In the genomic region with DNA sequence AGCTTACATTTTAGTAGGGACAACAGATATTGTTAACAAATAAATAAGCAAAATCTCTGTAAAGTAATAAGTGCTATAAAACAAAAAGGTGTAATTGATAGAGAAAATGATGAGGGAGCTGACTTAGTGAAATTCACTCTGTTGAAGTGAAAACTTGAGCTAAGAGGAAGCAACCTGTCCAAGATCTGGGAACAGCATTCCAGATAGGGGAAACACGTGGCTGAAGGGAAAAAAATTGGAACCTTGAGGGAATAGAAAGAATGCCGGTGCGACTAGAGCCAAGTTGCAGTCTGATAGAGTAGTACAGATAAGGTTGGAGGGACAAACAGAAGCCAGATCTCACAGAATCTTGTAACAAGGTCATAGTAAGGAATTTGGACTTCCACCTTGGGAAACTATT, we compare ENCODE assay signal across 8 cellular contexts. TPM values are rescaled to one million over a fixed set of nuclear protein-coding genes. Genes with fewer than 3 reads are reported as not detected.
DNase-seq lines count a peak whose midpoint lies in the region; ATAC-seq, FAIRE-seq and TF ChIP-seq lines count a peak whose summit lies in the region.

No MANE protein-coding gene starts in this region.

- H3K27ac ChIP-seq in iPS-20b (ENCODE audit: low read length): no peak overlapping the region
- peak overlapping the region in 4 of 5 donors; percentile 86 to 92 (median 90) for H3K27ac ChIP-seq in stomach

- no peaks in the 10 kb centered on the region for H3K9me3 Mint-ChIP-seq in activated CD8-positive, alpha-beta T cell treated with anti-CD3 and anti-CD28 coated beads for 36 hours

- DNase-seq in NCI-H1105 treated with DMSO at 0.1 percent for 48 hours (lab: John Stamatoyannopoulos, UW) (peak; percentile 5), NCI-H1105 (lab: John Stamatoyannopoulos, UW) (no peak), stomach (peak; percentile 58), H54 (ENCODE audit: insufficient read length, low spot score) (no peak), erythroblast (lab: John Stamatoyannopoulos, UW) (no peak)
- DNase-seq in activated CD8-positive, alpha-beta T cell treated with anti-CD3 and anti-CD28 coated beads for 36 hours: no peak
- DNase-seq in effector CD8-positive, alpha-beta T cell (lab: John Stamatoyannopoulos, UW): no peak

- no peaks in the 10 kb centered on the region for H3K9me3 ChIP-seq in iPS-20b (ENCODE audit: insufficient read depth, low read depth, low read length)
- no peaks in the 10 kb centered on the region for H3K9me3 ChIP-seq in stomach

- peaks cover 27% of the 10 kb centered on the region for H3K36me3 Mint-ChIP-seq in activated CD8-positive, alpha-beta T cell treated with anti-CD3 and anti-CD28 coated beads for 36 hours (ENCODE audit: low read depth)

- H3K4me1 Mint-ChIP-seq in activated CD8-positive, alpha-beta T cell treated with anti-CD3 and anti-CD28 coated beads for 36 hours (ENCODE audit: low read depth): peaks cover 31% of the 10 kb centered on the region

- intact Hi-C loops in activated CD8-positive, alpha-beta T cell treated with anti-CD3 and anti-CD28 coated beads for 36 hours (cut with micrococcal nuclease): no loop called here
- intact Hi-C loops in stomach (cut with DNase I; ENCODE audit: low total_unique reads): no loop called here

- H3K27me3 ChIP-seq in iPS-20b (ENCODE audit: insufficient read depth, low read length): peaks cover 42% of the 10 kb centered on the region
- H3K27me3 ChIP-seq in stomach: peaks cover 0 to 7% (median 0%) of the 10 kb centered on the region in 3 donors

- ATAC-seq in activated CD8-positive, alpha-beta T cell treated with anti-CD3 and anti-CD28 coated beads for 36 hours: no peak

- H3K4me3 Mint-ChIP-seq in activated CD8-positive, alpha-beta T cell treated with anti-CD3 and anti-CD28 coated beads for 36 hours: peak overlapping the region; percentile 88

- H3K4me1 ChIP-seq in iPS-20b (ENCODE audit: insufficient read depth, low read length) (no peaks in the 10 kb centered on the region), stomach (peaks cover 5 to 52% (median 36%) of the 10 kb centered on the region in 4 donors)

- H3K4me3 ChIP-seq in iPS-20b (ENCODE audit: low read length) (peak overlapping the region; percentile 88), stomach (peak overlapping the region; percentile 67 to 88 (median 82))

- CTCF ChIA-PET in activated CD8-positive, alpha-beta T cell treated with anti-CD3 and anti-CD28 coated beads for 36 hours (lab: Charles Lee): interaction anchor here (1.1 to 1.9 kb wide), 5 partner anchors 18 to 172 kb away, joined by 3 to 6 read pairs (median 3); partner anchors contain the start of gene SYNRG

- peaks cover 29% of the 10 kb centered on the region for H3K27me3 Mint-ChIP-seq in activated CD8-positive, alpha-beta T cell treated with anti-CD3 and anti-CD28 coated beads for 36 hours

- peak overlapping the region; percentile 42 for H3K27ac Mint-ChIP-seq in activated CD8-positive, alpha-beta T cell treated with anti-CD3 and anti-CD28 coated beads for 36 hours

- no peak for TF ChIP-seq EP300 in stomach (IDR thresholded peaks at IDR 0.05)

- 7 to 21% (median 13%) methylated on average over 3 of the region's 3 CpGs for WGBS in stomach, 5 donors

- peak overlapping the region; percentile 93; the same call in 1 of the 2 replicates for H3K9ac ChIP-seq in iPS-20b (ENCODE audit: low read depth, low read length)

- FAIRE-seq in H54 (lab: Jason Lieb, UNC): no peak

- H3K36me3 ChIP-seq in iPS-20b (ENCODE audit: insufficient read depth, low read depth, low read length): peaks cover 27% of the 10 kb centered on the region
- H3K36me3 ChIP-seq in stomach: peaks cover 7 to 29% (median 25%) of the 10 kb centered on the region in 4 donors

- TF ChIP-seq POLR2A in stomach (IDR thresholded peaks at IDR 0.05) (no peak), H54 (IDR thresholded peaks at IDR 0.05; ENCODE audit: low read depth, low read length) (no peak), erythroblast (IDR thresholded peaks at IDR 0.05; ENCODE audit: low read length) (no peak)

- POLR2A ChIA-PET in activated CD8-positive, alpha-beta T cell treated with anti-CD3 and anti-CD28 coated beads for 36 hours (lab: Charles Lee): interaction anchor here (0.7 to 1.6 kb wide), 6 partner anchors 8 to 96 kb away, joined by 3 to 5 read pairs (median 4); no protein-coding TSS in a partner anchor

- no peak for TF ChIP-seq CTCF in activated CD8-positive, alpha-beta T cell treated with anti-CD3 and anti-CD28 coated beads for 36 hours (IDR thresholded peaks at IDR 0.05)
- TF ChIP-seq CTCF in stomach (IDR thresholded peaks at IDR 0.05): no peak

RNA-seq across cellular contexts. Expression of gene DDX52, which starts 0.6 kb away (rescaled TPM):
- total RNA-seq in activated CD8-positive, alpha-beta T cell treated with anti-CD3 and anti-CD28 coated beads for 36 hours: 10 to 100 TPM; 33.1 to 34.5 TPM
- 10 to 100 TPM in 4 of 5 donors, 1 to 10 TPM in 1; 7.1 to 40.0 (median 27.8) TPM for total RNA-seq in stomach
- polyA plus RNA-seq in stomach: 10 to 100 TPM in 1 of 3 donors, 1 to 10 TPM in 2; 8.4 to 10.7 (median 9.6) TPM

RNA-seq across cellular contexts. Expression of gene SYNRG, which starts 34.6 kb away (rescaled TPM):
- total RNA-seq in activated CD8-positive, alpha-beta T cell treated with anti-CD3 and anti-CD28 coated beads for 36 hours: 10 to 100 TPM; 35.4 to 43.1 TPM
- total RNA-seq in stomach: 10 to 100 TPM; 26.3 to 92.4 (median 39.1) TPM
- 1 to 10 TPM; 3.7 to 6.1 (median 5.0) TPM for polyA plus RNA-seq in stomach

Comparison
In these comparisons a context has a peak if more than half of its experiments do, and no peak if none do; other contexts are left out.
1. DNase-seq: peak in NCI-H1105 treated with DMSO at 0.1 percent for 48 hours (single experiment) and stomach (single experiment); none in NCI-H1105 (single experiment), activated CD8-positive, alpha-beta T cell treated with anti-CD3 and anti-CD28 coated beads for 36 hours (single experiment), H54 (single experiment), erythroblast (0 of 2) and effector CD8-positive, alpha-beta T cell (single experiment).